Comparison of ENCODE assay signal across 9 cellular contexts in genomic region chr6:5950448-5950847, GRCh38. TPM values are rescaled to one million over a fixed set of nuclear protein-coding genes. Genes with fewer than 3 reads are reported as not detected.
DNase-seq lines count a peak whose midpoint lies in the region; ATAC-seq and TF ChIP-seq lines count a peak whose summit lies in the region.
"Had no signal": no experiment of that assay in that cellular context is flagged by ENCODE, and none has a peak within 500 bp of the region (broad histone marks: within the 10 kb centered on the region; RNA-seq: fewer than 3 reads in every experiment).

No MANE protein-coding gene starts in this region.

- ATAC-seq in GM21737 (IDR thresholded peaks at IDR 0.05; ENCODE audit: unreplicated experiment) (no peak), GM21825 (IDR thresholded peaks at IDR 0.05; ENCODE audit: unreplicated experiment) (no peak)

- in situ Hi-C loops in astrocyte of the spinal cord (cut with HindIII; ENCODE audit: low sequenced_read_pairs): no loop called here

- H3K4me2 ChIP-seq in Karpas-422 (ENCODE audit: low read depth, low read length, poor library complexity, severe bottlenecking) (no peak overlapping the region), neuronal stem cell (ENCODE audit: insufficient read depth, low read length, poor library complexity, severe bottlenecking) (no peak overlapping the region)

- H4K8ac ChIP-seq in neuronal stem cell (ENCODE audit: low read depth, low read length): no peak overlapping the region

- H2BK12ac ChIP-seq in neuronal stem cell (ENCODE audit: low read length): no peak overlapping the region

- H3K9me3 ChIP-seq in Karpas-422 (ENCODE audit: low read length) (no peaks in the 10 kb centered on the region), neuronal stem cell (replicated peaks in 1 of 2; ENCODE audit: control insufficient read depth in 2 of 2, insufficient read depth in 1 of 2, low read depth in 1 of 2, low read length in 2 of 2) (peaks cover 0 to 2% of the 10 kb centered on the region in 2 donors)
- H3K9me3 ChIP-seq: pancreas had no signal

- H3K4me3 ChIP-seq in Karpas-422 (ENCODE audit: low read length) (no peak overlapping the region), astrocyte of the spinal cord (ENCODE audit: low read depth, low read length) (no peak overlapping the region), retinal pigment epithelial cell (ENCODE audit: low read length) (no peak overlapping the region), neuronal stem cell (ENCODE audit: low read length in 2 of 2) (peak overlapping the region in 1 of 2 donors; percentile 65)
- H3K4me3 ChIP-seq: pancreas had no signal

- H3K27me3 ChIP-seq in Karpas-422 (ENCODE audit: low read length) (no peaks in the 10 kb centered on the region), neuronal stem cell (ENCODE audit: control insufficient read depth in 3 of 3, insufficient read depth in 3 of 3, low read depth in 1 of 3, low read length in 3 of 3) (no peaks in the 10 kb centered on the region)
- H3K27me3 ChIP-seq: pancreas had no signal

- H3K79me2 ChIP-seq in Karpas-422 (ENCODE audit: low read length): no peaks in the 10 kb centered on the region

- no peak overlapping the region for H2BK15ac ChIP-seq in neuronal stem cell (ENCODE audit: low read length)

- H3K36me3 ChIP-seq in Karpas-422 (ENCODE audit: insufficient read depth, low read length) (no peaks in the 10 kb centered on the region), neuronal stem cell (replicated peaks in 1 of 2; ENCODE audit: control insufficient read depth in 2 of 2, insufficient read depth in 2 of 2, low read length in 2 of 2) (no peaks in the 10 kb centered on the region)
- H3K36me3 ChIP-seq: pancreas had no signal

- H3K79me1 ChIP-seq in neuronal stem cell (ENCODE audit: low read depth, low read length): no peaks in the 10 kb centered on the region

- H2AFZ ChIP-seq in Karpas-422 (ENCODE audit: low read length) (no peak overlapping the region), neuronal stem cell (ENCODE audit: low read length) (no peak overlapping the region)

- no CpG with 5 or more reads among the region's 5 CpGs for WGBS in neuronal stem cell (ENCODE audit: extremely low coverage in 2 of 2, insufficient read length in 2 of 2, insufficient replicate concordance in 1 of 2), 2 donors

- H3K9ac ChIP-seq in Karpas-422 (ENCODE audit: low read length) (no peak overlapping the region), neuronal stem cell (ENCODE audit: low read depth, low read length, poor library complexity) (no peak overlapping the region)

- H2AK5ac ChIP-seq in neuronal stem cell (ENCODE audit: low read depth, low read length): no peak overlapping the region

- H3K4me1 ChIP-seq in Karpas-422 (ENCODE audit: low read length) (no peaks in the 10 kb centered on the region), neuronal stem cell (ENCODE audit: control insufficient read depth in 2 of 2, insufficient read depth in 1 of 2, low read depth in 1 of 2, low read length in 2 of 2) (peaks cover 0 to 4% of the 10 kb centered on the region in 2 donors)
- H3K4me1 ChIP-seq: pancreas had no signal

- DNase-seq in GM03348 (ENCODE audit: low spot score) (peak; percentile 20), Karpas-422 (peak; percentile 71), astrocyte of the spinal cord (ENCODE audit: low read depth, low spot score) (peak; percentile 35), retinal pigment epithelial cell (ENCODE audit: low read depth) (no peak), NCI-H1417 treated with DMSO at 0.1 percent for 48 hours (lab: John Stamatoyannopoulos, UW) (no peak), neuronal stem cell (ENCODE audit: low spot score) (no peak)
- DNase-seq: pancreas had no signal

- H3K9me2 ChIP-seq in Karpas-422 (replicated peaks; ENCODE audit: insufficient read depth, low read length): no peaks in the 10 kb centered on the region

- H3K27ac ChIP-seq in Karpas-422 (ENCODE audit: low read length) (no peak overlapping the region), neuronal stem cell (replicated peaks; ENCODE audit: low read length) (no peak overlapping the region)
- H3K27ac ChIP-seq: pancreas had no signal

- no peaks in the 10 kb centered on the region for H4K20me1 ChIP-seq in Karpas-422 (ENCODE audit: insufficient read depth, low read depth, low read length)

- no peak overlapping the region for H3K18ac ChIP-seq in neuronal stem cell (ENCODE audit: low read length)

- H4K91ac ChIP-seq in neuronal stem cell (ENCODE audit: low read depth, low read length, poor library complexity): no peak overlapping the region

- no peak overlapping the region for H3K14ac ChIP-seq in neuronal stem cell (ENCODE audit: low read length)

- no peak overlapping the region for H2BK120ac ChIP-seq in neuronal stem cell (ENCODE audit: low read depth, low read length)

- H3K4ac ChIP-seq in neuronal stem cell (ENCODE audit: low read length): no peak overlapping the region

- TF ChIP-seq CTCF in astrocyte of the spinal cord (IDR thresholded peaks at IDR 0.05; ENCODE audit: low read depth, low read length): peak; percentile 50
- peak; percentile 49 for TF ChIP-seq CTCF in retinal pigment epithelial cell (conservative IDR thresholded peaks at IDR 0.05; ENCODE audit: low read depth, low read length)

- no peak overlapping the region for H2BK5ac ChIP-seq in neuronal stem cell (ENCODE audit: low read length)

- H3K23ac ChIP-seq in neuronal stem cell (ENCODE audit: low read depth, low read length, poor library complexity): no peak overlapping the region

RNA-seq across cellular contexts. Expression of gene NRN1, which starts 56.3 kb away (rescaled TPM):
- 6.3 and 7.9 TPM in 2 replicates for total RNA-seq in Karpas-422 (2014; rRNA removed; shearing (Covaris generic); ENCODE audit: low replicate concordance)
- 2.6 TPM for polyA plus RNA-seq in neuronal stem cell (2013, experiment 1 of 2)
- 2.7 TPM for polyA plus RNA-seq in neuronal stem cell (2013, experiment 2 of 2)

Comparison
In these comparisons a context has a peak if more than half of its experiments do, and no peak if none do; other contexts are left out.
1. DNase-seq: peak in GM03348 (single experiment), Karpas-422 (single experiment) and astrocyte of the spinal cord (single experiment); none in retinal pigment epithelial cell (single experiment), NCI-H1417 treated with DMSO at 0.1 percent for 48 hours (single experiment) and neuronal stem cell (single experiment).